1 cellular context compared by ENCODE assay signal in the genomic region with DNA sequence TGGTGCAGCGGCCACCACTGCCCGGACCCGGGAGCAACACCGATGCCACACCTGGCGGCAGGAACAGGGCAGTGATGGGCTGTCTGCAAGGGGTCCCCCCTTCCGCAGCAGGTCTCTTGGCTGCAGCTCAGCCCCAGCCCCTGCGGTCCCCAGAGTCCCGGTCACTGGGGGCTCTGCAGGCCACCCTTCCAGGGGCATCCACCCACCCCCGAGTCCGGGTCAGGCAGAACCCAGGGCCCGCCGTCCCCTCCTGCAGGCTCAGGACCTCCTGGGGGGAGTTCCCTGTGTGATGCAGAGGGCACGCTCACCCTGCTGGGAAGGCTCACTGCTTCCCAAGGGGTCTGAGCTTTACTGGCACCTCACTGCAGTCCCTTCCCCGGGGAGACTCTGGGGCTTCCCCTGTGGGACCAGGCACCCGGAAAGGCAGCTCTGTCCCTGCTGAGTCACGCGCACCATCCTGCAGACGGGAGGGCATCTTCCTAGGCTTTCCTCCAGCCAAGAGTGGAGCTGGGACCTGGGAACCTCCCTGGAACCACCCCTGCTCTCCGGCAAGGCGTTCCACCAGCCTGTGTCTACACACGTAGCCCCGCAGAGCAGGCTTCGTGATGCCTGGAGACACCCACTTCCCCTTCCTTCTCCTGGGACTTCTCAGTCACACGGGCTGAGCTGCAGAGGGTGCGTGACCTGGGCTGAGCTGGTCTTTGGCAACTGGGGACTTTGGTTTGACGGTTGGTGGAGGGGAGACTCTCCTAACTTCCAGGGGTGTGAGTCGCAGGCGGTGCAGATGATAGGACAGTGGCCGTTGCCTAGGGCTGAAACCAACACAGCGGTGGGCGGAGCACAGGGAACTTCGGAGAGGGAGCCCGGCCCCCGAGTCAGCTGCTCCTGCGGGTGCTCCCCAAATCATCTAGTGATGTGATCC.
TF ChIP-seq lines count a peak whose summit lies in the region.

No MANE protein-coding gene starts in this region.

TF ChIP-seq in K562, 482 proteins besides CTCF, POLR2A, EP300 and RAD21 (continued from another document and continues in another):
- TF ChIP-seq, protein P1, sequence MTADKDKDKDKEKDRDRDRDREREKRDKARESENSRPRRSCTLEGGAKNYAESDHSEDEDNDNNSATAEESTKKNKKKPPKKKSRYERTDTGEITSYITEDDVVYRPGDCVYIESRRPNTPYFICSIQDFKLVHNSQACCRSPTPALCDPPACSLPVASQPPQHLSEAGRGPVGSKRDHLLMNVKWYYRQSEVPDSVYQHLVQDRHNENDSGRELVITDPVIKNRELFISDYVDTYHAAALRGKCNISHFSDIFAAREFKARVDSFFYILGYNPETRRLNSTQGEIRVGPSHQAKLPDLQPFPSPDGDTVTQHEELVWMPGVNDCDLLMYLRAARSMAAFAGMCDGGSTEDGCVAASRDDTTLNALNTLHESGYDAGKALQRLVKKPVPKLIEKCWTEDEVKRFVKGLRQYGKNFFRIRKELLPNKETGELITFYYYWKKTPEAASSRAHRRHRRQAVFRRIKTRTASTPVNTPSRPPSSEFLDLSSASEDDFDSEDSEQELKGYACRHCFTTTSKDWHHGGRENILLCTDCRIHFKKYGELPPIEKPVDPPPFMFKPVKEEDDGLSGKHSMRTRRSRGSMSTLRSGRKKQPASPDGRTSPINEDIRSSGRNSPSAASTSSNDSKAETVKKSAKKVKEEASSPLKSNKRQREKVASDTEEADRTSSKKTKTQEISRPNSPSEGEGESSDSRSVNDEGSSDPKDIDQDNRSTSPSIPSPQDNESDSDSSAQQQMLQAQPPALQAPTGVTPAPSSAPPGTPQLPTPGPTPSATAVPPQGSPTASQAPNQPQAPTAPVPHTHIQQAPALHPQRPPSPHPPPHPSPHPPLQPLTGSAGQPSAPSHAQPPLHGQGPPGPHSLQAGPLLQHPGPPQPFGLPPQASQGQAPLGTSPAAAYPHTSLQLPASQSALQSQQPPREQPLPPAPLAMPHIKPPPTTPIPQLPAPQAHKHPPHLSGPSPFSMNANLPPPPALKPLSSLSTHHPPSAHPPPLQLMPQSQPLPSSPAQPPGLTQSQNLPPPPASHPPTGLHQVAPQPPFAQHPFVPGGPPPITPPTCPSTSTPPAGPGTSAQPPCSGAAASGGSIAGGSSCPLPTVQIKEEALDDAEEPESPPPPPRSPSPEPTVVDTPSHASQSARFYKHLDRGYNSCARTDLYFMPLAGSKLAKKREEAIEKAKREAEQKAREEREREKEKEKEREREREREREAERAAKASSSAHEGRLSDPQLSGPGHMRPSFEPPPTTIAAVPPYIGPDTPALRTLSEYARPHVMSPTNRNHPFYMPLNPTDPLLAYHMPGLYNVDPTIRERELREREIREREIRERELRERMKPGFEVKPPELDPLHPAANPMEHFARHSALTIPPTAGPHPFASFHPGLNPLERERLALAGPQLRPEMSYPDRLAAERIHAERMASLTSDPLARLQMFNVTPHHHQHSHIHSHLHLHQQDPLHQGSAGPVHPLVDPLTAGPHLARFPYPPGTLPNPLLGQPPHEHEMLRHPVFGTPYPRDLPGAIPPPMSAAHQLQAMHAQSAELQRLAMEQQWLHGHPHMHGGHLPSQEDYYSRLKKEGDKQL (CRISPR knock-in tag; IDR thresholded peaks at IDR 0.05; ENCODE audit: borderline replicate concordance): no peak
- TF ChIP-seq BRCA1 (IDR thresholded peaks at IDR 0.05) (no peak), BRCA1 (CRISPR knock-in tag; IDR thresholded peaks at IDR 0.05) (no peak), OTX1 (CRISPR knock-in tag; IDR thresholded peaks at IDR 0.05) (no peak), ZNF764 (CRISPR knock-in tag; IDR thresholded peaks at IDR 0.05; ENCODE audit: low read depth) (no peak), PHF8 (IDR thresholded peaks at IDR 0.05; ENCODE audit: borderline replicate concordance, low read length) (peak; percentile 12; the same call in 1 of the 2 replicates), L3MBTL2 (IDR thresholded peaks at IDR 0.05) (peak; percentile 72), ZNF232 (CRISPR knock-in tag; IDR thresholded peaks at IDR 0.05) (no peak), ZNF785 (CRISPR knock-in tag; IDR thresholded peaks at IDR 0.05) (no peak), TSC22D4 (tag; IDR thresholded peaks at IDR 0.05) (no peak), THRAP3 (IDR thresholded peaks at IDR 0.05; ENCODE audit: borderline replicate concordance) (no peak), PURB (CRISPR knock-in tag; IDR thresholded peaks at IDR 0.05; ENCODE audit: low read depth) (no peak), TEAD1 (CRISPR knock-in tag; IDR thresholded peaks at IDR 0.05) (no peak), MTF1 (CRISPR knock-in tag; IDR thresholded peaks at IDR 0.05; ENCODE audit: borderline replicate concordance) (no peak), ZZZ3 (IDR thresholded peaks at IDR 0.05) (no peak), TOE1 (IDR thresholded peaks at IDR 0.05; ENCODE audit: borderline replicate concordance) (no peak), TOE1 (CRISPR knock-in tag; IDR thresholded peaks at IDR 0.05; ENCODE audit: borderline replicate concordance, low read depth) (no peak), NRF1 (conservative IDR thresholded peaks at IDR 0.05 in 1 of 2, IDR thresholded peaks at IDR 0.05 in 1 of 2) (peak; percentile 49 to 57), NFE2 (IDR thresholded peaks at IDR 0.05; ENCODE audit: low read depth) (peak; percentile 74), SRSF3 (IDR thresholded peaks at IDR 0.05; ENCODE audit: insufficient read depth, low read length) (no peak), HDGF (IDR thresholded peaks at IDR 0.05) (no peak), RCOR1 (IDR thresholded peaks at IDR 0.05; ENCODE audit: borderline replicate concordance in 1 of 2, low read depth in 2 of 2, low read length in 2 of 2) (no peak), ZNF316 (IDR thresholded peaks at IDR 0.05) (peak; percentile 50), WHSC1 (IDR thresholded peaks at IDR 0.05; ENCODE audit: low read length) (no peak), SPI1 (IDR thresholded peaks at IDR 0.05; ENCODE audit: borderline replicate concordance, low read depth, low read length) (peak; percentile 92), TEAD4 (IDR thresholded peaks at IDR 0.05; ENCODE audit: low read length) (no peak), TEAD4 (CRISPR knock-in tag; IDR thresholded peaks at IDR 0.05; ENCODE audit: borderline replicate concordance) (no peak), ZNF436 (CRISPR knock-in tag; IDR thresholded peaks at IDR 0.05) (no peak), HDAC2 (IDR thresholded peaks at IDR 0.05) (0 out of 2 replicates have a peak, but pooled peaks have one; percentile 55)
- TF ChIP-seq, protein P2, sequence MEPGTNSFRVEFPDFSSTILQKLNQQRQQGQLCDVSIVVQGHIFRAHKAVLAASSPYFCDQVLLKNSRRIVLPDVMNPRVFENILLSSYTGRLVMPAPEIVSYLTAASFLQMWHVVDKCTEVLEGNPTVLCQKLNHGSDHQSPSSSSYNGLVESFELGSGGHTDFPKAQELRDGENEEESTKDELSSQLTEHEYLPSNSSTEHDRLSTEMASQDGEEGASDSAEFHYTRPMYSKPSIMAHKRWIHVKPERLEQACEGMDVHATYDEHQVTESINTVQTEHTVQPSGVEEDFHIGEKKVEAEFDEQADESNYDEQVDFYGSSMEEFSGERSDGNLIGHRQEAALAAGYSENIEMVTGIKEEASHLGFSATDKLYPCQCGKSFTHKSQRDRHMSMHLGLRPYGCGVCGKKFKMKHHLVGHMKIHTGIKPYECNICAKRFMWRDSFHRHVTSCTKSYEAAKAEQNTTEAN (CRISPR knock-in tag; IDR thresholded peaks at IDR 0.05): no peak
- TF ChIP-seq, protein P3, sequence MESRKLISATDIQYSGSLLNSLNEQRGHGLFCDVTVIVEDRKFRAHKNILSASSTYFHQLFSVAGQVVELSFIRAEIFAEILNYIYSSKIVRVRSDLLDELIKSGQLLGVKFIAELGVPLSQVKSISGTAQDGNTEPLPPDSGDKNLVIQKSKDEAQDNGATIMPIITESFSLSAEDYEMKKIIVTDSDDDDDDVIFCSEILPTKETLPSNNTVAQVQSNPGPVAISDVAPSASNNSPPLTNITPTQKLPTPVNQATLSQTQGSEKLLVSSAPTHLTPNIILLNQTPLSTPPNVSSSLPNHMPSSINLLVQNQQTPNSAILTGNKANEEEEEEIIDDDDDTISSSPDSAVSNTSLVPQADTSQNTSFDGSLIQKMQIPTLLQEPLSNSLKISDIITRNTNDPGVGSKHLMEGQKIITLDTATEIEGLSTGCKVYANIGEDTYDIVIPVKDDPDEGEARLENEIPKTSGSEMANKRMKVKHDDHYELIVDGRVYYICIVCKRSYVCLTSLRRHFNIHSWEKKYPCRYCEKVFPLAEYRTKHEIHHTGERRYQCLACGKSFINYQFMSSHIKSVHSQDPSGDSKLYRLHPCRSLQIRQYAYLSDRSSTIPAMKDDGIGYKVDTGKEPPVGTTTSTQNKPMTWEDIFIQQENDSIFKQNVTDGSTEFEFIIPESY (CRISPR knock-in tag; IDR thresholded peaks at IDR 0.05): no peak
- TF ChIP-seq, protein P4, sequence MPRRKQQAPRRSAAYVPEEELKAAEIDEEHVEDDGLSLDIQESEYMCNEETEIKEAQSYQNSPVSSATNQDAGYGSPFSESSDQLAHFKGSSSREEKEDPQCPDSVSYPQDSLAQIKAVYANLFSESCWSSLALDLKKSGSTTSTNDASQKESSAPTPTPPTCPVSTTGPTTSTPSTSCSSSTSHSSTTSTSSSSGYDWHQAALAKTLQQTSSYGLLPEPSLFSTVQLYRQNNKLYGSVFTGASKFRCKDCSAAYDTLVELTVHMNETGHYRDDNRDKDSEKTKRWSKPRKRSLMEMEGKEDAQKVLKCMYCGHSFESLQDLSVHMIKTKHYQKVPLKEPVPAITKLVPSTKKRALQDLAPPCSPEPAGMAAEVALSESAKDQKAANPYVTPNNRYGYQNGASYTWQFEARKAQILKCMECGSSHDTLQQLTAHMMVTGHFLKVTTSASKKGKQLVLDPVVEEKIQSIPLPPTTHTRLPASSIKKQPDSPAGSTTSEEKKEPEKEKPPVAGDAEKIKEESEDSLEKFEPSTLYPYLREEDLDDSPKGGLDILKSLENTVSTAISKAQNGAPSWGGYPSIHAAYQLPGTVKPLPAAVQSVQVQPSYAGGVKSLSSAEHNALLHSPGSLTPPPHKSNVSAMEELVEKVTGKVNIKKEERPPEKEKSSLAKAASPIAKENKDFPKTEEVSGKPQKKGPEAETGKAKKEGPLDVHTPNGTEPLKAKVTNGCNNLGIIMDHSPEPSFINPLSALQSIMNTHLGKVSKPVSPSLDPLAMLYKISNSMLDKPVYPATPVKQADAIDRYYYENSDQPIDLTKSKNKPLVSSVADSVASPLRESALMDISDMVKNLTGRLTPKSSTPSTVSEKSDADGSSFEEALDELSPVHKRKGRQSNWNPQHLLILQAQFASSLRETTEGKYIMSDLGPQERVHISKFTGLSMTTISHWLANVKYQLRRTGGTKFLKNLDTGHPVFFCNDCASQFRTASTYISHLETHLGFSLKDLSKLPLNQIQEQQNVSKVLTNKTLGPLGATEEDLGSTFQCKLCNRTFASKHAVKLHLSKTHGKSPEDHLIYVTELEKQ (CRISPR knock-in tag; IDR thresholded peaks at IDR 0.05): no peak
- TF ChIP-seq, protein P5, sequence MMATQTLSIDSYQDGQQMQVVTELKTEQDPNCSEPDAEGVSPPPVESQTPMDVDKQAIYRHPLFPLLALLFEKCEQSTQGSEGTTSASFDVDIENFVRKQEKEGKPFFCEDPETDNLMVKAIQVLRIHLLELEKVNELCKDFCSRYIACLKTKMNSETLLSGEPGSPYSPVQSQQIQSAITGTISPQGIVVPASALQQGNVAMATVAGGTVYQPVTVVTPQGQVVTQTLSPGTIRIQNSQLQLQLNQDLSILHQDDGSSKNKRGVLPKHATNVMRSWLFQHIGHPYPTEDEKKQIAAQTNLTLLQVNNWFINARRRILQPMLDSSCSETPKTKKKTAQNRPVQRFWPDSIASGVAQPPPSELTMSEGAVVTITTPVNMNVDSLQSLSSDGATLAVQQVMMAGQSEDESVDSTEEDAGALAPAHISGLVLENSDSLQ (IDR thresholded peaks at IDR 0.05): 0 out of 2 replicates have a peak, but pooled peaks have one; percentile 7
- TF ChIP-seq, protein P6, sequence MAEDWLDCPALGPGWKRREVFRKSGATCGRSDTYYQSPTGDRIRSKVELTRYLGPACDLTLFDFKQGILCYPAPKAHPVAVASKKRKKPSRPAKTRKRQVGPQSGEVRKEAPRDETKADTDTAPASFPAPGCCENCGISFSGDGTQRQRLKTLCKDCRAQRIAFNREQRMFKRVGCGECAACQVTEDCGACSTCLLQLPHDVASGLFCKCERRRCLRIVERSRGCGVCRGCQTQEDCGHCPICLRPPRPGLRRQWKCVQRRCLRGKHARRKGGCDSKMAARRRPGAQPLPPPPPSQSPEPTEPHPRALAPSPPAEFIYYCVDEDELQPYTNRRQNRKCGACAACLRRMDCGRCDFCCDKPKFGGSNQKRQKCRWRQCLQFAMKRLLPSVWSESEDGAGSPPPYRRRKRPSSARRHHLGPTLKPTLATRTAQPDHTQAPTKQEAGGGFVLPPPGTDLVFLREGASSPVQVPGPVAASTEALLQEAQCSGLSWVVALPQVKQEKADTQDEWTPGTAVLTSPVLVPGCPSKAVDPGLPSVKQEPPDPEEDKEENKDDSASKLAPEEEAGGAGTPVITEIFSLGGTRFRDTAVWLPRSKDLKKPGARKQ (CRISPR knock-in tag; IDR thresholded peaks at IDR 0.05): no peak
- TF ChIP-seq, protein P7, sequence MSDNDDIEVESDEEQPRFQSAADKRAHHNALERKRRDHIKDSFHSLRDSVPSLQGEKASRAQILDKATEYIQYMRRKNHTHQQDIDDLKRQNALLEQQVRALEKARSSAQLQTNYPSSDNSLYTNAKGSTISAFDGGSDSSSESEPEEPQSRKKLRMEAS (CRISPR knock-in tag; IDR thresholded peaks at IDR 0.05): peak; percentile 18; the same call in 1 of the 2 replicates
- TF ChIP-seq, protein P8, sequence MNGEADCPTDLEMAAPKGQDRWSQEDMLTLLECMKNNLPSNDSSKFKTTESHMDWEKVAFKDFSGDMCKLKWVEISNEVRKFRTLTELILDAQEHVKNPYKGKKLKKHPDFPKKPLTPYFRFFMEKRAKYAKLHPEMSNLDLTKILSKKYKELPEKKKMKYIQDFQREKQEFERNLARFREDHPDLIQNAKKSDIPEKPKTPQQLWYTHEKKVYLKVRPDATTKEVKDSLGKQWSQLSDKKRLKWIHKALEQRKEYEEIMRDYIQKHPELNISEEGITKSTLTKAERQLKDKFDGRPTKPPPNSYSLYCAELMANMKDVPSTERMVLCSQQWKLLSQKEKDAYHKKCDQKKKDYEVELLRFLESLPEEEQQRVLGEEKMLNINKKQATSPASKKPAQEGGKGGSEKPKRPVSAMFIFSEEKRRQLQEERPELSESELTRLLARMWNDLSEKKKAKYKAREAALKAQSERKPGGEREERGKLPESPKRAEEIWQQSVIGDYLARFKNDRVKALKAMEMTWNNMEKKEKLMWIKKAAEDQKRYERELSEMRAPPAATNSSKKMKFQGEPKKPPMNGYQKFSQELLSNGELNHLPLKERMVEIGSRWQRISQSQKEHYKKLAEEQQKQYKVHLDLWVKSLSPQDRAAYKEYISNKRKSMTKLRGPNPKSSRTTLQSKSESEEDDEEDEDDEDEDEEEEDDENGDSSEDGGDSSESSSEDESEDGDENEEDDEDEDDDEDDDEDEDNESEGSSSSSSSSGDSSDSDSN (IDR thresholded peaks at IDR 0.05; ENCODE audit: borderline replicate concordance in 1 of 2, low read depth in 2 of 2, low read length in 2 of 2): peak in 1 of 2 experiments; percentile 18; a peak in 1 of 4 replicates
